Comparison of ENCODE assay signal across 18 cellular contexts in genomic region chr15:86855962-86856361, GRCh38.
DNase-seq lines count a peak whose midpoint lies in the region; ATAC-seq and TF ChIP-seq lines count a peak whose summit lies in the region.
"Had no signal": no experiment of that assay in that cellular context is flagged by ENCODE, and none has a peak within 500 bp of the region (broad histone marks: within the 10 kb centered on the region; RNA-seq: fewer than 3 reads in every experiment).

No MANE protein-coding gene starts in this region.

- H3K27me3 ChIP-seq in gastrocnemius medialis, result no peaks in the 10 kb centered on the region
- H3K27me3 ChIP-seq: BLaER1 had no signal

- no peak for TF ChIP-seq POLR2A in gastrocnemius medialis (IDR thresholded peaks at IDR 0.05)

- H3K27ac ChIP-seq in gastrocnemius medialis, result peak overlapping the region in 3 of 4 donors; percentile 68 to 77 (median 74)
- H3K27ac ChIP-seq: BLaER1 had no signal

- no peaks in the 10 kb centered on the region for H3K9me3 ChIP-seq in gastrocnemius medialis
- H3K9me3 ChIP-seq: BLaER1 had no signal

- H3K4me3 ChIP-seq in gastrocnemius medialis, result no peak overlapping the region
- H3K4me3 ChIP-seq: BLaER1 had no signal

- no peaks in the 10 kb centered on the region for H3K36me3 ChIP-seq in gastrocnemius medialis
- H3K36me3 ChIP-seq: BLaER1 had no signal

- in situ Hi-C loops in gastrocnemius medialis (cut with MboI; ENCODE audit: low sequenced_read_pairs in 4 of 4), result no loop called here

- ATAC-seq in gastrocnemius medialis, result no peak
- ATAC-seq in Right ventricle myocardium superior (ENCODE audit: poor library complexity), result no peak
- ATAC-seq: Panc1 had no signal

- intact Hi-C loops in gastrocnemius medialis (cut with DNase I; ENCODE audit: low total_unique reads), result loop anchor here (2.0 kb wide), 1 partner anchor 53 kb away; no protein-coding TSS in a partner anchor
- intact Hi-C loops in Right ventricle myocardium superior (cut with DNase I), result no loop called here

- H3K4me1 ChIP-seq in gastrocnemius medialis, result peaks cover 32 to 41% of the 10 kb centered on the region in 2 donors
- H3K4me1 ChIP-seq: BLaER1 had no signal

- peak; percentile 88 for DNase-seq in ELF-1 (ENCODE audit: low read depth, low spot score)
- DNase-seq in SK-N-DZ (ENCODE audit: low spot score), result peak; percentile 65
- peak; percentile 92 for DNase-seq in islet precursor cell
- no peak for DNase-seq in gastrocnemius medialis
- no peak for DNase-seq in NCI-H510A treated with DMSO at 0.1 percent for 48 hours (lab: John Stamatoyannopoulos, UW)
- no peak for DNase-seq in DMS79 treated with DMSO at 0.1 percent for 48 hours (lab: John Stamatoyannopoulos, UW)
- DNase-seq in Right ventricle myocardium superior, result no peak
- DNase-seq: 8988T; ACHN; CD4-positive, CD25-positive, alpha-beta regulatory T cell; H7; NCI-H1048; NCI-H1417 treated with DMSO at 0.1 percent for 48 hours; NCI-H187 treated with DMSO at 0.1 percent for 48 hours; NK-92 treated with Interleukin-12 subunit alpha and Interleukin-12 subunit beta, amount 100 ng/mL, for 24 hours; SIG-M5 had no signal

- no peak for TF ChIP-seq CTCF in gastrocnemius medialis (IDR thresholded peaks at IDR 0.05 in 4 of 5, conservative IDR thresholded peaks at IDR 0.05 in 1 of 5)

Comparison
In these comparisons a context has a peak if more than half of its experiments do, and no peak if none do; other contexts are left out.
1. DNase-seq: peak in ELF-1 (single experiment), SK-N-DZ (single experiment) and islet precursor cell (single experiment); none in gastrocnemius medialis (0 of 2), NCI-H510A treated with DMSO at 0.1 percent for 48 hours (single experiment), DMS79 treated with DMSO at 0.1 percent for 48 hours (single experiment) and Right ventricle myocardium superior (single experiment).